27 cellular contexts compared by ENCODE assay signal in the genomic region with DNA sequence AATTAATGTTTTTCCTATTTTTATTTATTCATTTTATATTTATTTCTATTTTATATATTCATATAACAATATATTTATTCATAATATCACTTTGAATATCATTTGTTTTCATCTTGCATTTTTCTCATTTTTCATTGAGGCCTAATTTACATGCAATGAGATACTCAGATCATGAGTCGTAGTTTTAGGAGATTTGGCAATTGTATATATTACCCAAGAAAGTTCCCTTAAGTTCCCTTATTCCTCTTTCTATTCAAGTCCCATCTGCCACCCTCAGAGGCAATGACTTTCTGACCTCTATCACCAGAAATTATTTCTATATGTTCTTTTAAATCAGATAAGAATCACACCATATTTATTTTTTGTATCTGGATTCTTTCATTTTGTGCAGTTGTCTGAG.
DNase-seq lines count a peak whose midpoint lies in the region; ATAC-seq and TF ChIP-seq lines count a peak whose summit lies in the region.
"Had no signal": no experiment of that assay in that cellular context is flagged by ENCODE, and none has a peak within 500 bp of the region (broad histone marks: within the 10 kb centered on the region; RNA-seq: fewer than 3 reads in every experiment).

No MANE protein-coding gene starts in this region.

- no peak overlapping the region for H3K4me3 ChIP-seq in ACC112 (ENCODE audit: low read depth, low read length)
- H3K4me3 ChIP-seq in RWPE2 (ENCODE audit: severe bottlenecking) = no peak overlapping the region
- H3K4me3 ChIP-seq: body of pancreas, colonic mucosa, gastrocnemius medialis, HAP-1, PC-9, SJSA1, skin epidermis had no signal

- H3K4me1 ChIP-seq in ACC112 (ENCODE audit: control insufficient read depth, insufficient read depth, low read length, unreplicated experiment) (peaks cover 20% of the 10 kb centered on the region), RWPE2 (ENCODE audit: insufficient read depth, poor library complexity, severe bottlenecking) (peaks cover 5% of the 10 kb centered on the region)
- H3K4me1 ChIP-seq: body of pancreas, colonic mucosa, gastrocnemius medialis, HAP-1 had no signal

- TF ChIP-seq CTCF in RWPE2 (IDR thresholded peaks at IDR 0.05; ENCODE audit: poor library complexity, severe bottlenecking) = no peak

- no peaks in the 10 kb centered on the region for H3K9me3 ChIP-seq in RWPE2 (ENCODE audit: severe bottlenecking)
- H3K9me3 ChIP-seq: body of pancreas, colonic mucosa, gastrocnemius medialis, HAP-1, SJSA1 had no signal

- no peaks in the 10 kb centered on the region for H3K36me3 ChIP-seq in ACC112 (ENCODE audit: insufficient read depth, low read length)
- no peaks in the 10 kb centered on the region for H3K36me3 ChIP-seq in RWPE2 (ENCODE audit: low read depth)
- H3K36me3 ChIP-seq: colonic mucosa, gastrocnemius medialis, HAP-1 had no signal

- ATAC-seq in RWPE2 (ENCODE audit: low read depth) = peak; percentile 31; the same call in 1 of the 3 replicates
- ATAC-seq in HG03159 (IDR thresholded peaks at IDR 0.05; ENCODE audit: unreplicated experiment) = no peak
- ATAC-seq: activated CD8-positive, alpha-beta T cell treated with anti-CD3 and anti-CD28 coated beads, Interleukin-2, amount 10 ng/mL, durations not matched to agents 7 days and 5 days; activated naive CD4-positive, alpha-beta T cell treated with anti-CD3 and anti-CD28 coated beads, Interleukin-2, amount 50 U/mL, for 72 hours; activated T-cell treated with anti-CD3 and anti-CD28 coated beads, Interleukin-2, amount 50 U/mL, for 72 hours; body of pancreas; gastrocnemius medialis; left cardiac atrium; stimulated activated naive CD8-positive, alpha-beta T cell treated with anti-CD3 and anti-CD28 coated beads, Interleukin-15, amount 100 ng/mL, for 72 hours had no signal

- DNase-seq in HS-27A (ENCODE audit: low read depth) (peak; percentile 3), RWPE2 (ENCODE audit: low spot score) (no peak), fibroblast of peridontal ligament (ENCODE audit: extremely low read depth) (peak; percentile 78), epidermal melanocyte (ENCODE audit: insufficient read length, low spot score) (no peak), HUDEP-2 (lab: John Stamatoyannopoulos, UW; ENCODE audit: unreplicated experiment in 76 of 76) (no peak), NCI-H82 treated with DMSO at 0.1 percent for 48 hours (lab: John Stamatoyannopoulos, UW; ENCODE audit: unreplicated experiment) (no peak)
- DNase-seq: activated CD8-positive, alpha-beta T cell treated with anti-CD3 and anti-CD28 coated beads, Interleukin-2, amount 10 ng/mL, durations not matched to agents 7 days and 5 days; activated T-cell treated with anti-CD3 and anti-CD28 coated beads, Interleukin-2, amount 50 U/mL, for 72 hours; body of pancreas; CD4-positive, CD25-positive, alpha-beta regulatory T cell; colonic mucosa; gastrocnemius medialis; KG1; left cardiac atrium; NCI-H1105 treated with DMSO at 0.1 percent for 48 hours; NCI-H69; nephron progenitor cell; stimulated activated CD4-positive, alpha-beta T cell treated with anti-CD3 and anti-CD28 coated beads, Interleukin-4, amount 100 ng/mL, for 1 hour; stimulated activated naive CD8-positive, alpha-beta T cell treated with anti-CD3 and anti-CD28 coated beads, Interleukin-15, amount 100 ng/mL, for 72 hours; trophoblast cell had no signal

- no peaks in the 10 kb centered on the region for H3K79me2 ChIP-seq in ACC112 (ENCODE audit: control insufficient read depth, insufficient read depth, low read length, unreplicated experiment)

- H3K27me3 ChIP-seq in ACC112 (ENCODE audit: insufficient read depth, low read length) (no peaks in the 10 kb centered on the region), RWPE2 (ENCODE audit: insufficient read depth, poor library complexity, severe bottlenecking) (no peaks in the 10 kb centered on the region)
- H3K27me3 ChIP-seq: body of pancreas, colonic mucosa, gastrocnemius medialis, SJSA1 had no signal

- H3K27ac ChIP-seq in ACC112 (ENCODE audit: low read depth, low read length) (peak overlapping the region; percentile 15; the same call in 1 of the 2 replicates), RWPE2 (ENCODE audit: poor library complexity, severe bottlenecking) (no peak overlapping the region)
- H3K27ac ChIP-seq: colonic mucosa, gastrocnemius medialis, PC-9, SJSA1, skin epidermis had no signal

- no peak overlapping the region for H2AFZ ChIP-seq in ACC112 (ENCODE audit: low read length, unreplicated experiment)
- H2AFZ ChIP-seq: PC-9 had no signal

Comparison
In these comparisons a context has a peak if more than half of its experiments do, and no peak if none do; other contexts are left out.
1. DNase-seq: peak in HS-27A (single experiment) and fibroblast of peridontal ligament (single experiment); none in RWPE2 (single experiment), epidermal melanocyte (single experiment), HUDEP-2 (0 of 76) and NCI-H82 treated with DMSO at 0.1 percent for 48 hours (single experiment).